ENCODE assay signal across 27 cellular contexts in the genomic region with DNA sequence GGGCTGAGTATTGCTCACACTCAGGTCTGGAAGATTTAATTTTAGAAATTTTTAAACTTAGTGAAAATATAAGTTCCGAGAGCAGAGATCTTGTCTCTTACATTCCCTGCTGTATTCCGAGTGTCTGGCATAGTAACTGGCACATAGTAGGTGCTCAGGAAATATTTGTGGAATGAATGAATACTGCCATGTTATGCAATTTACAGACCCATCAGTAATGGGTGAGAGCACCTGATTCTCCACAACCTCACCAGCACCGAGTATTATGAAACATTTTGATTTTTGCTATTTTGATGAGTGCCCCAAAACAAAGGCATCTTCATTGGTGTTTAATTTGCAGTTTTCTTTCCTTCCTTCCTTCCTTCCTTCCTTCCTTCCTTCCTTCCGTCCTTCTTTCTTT. TPM values are rescaled to one million over a fixed set of nuclear protein-coding genes. Genes with fewer than 3 reads are reported as not detected.
"Had no signal": no experiment of that assay in that cellular context is flagged by ENCODE, and none has a peak within 500 bp of the region (broad histone marks: within the 10 kb centered on the region; RNA-seq: fewer than 3 reads in every experiment).

No MANE protein-coding gene starts in this region.

- H3K27me3 ChIP-seq: esophagus squamous epithelium, heart right ventricle, left lung, neural progenitor cell, right atrium auricular region, sigmoid colon, transverse colon, vagina had no signal

- H3K9me3 ChIP-seq: esophagus squamous epithelium, heart right ventricle, left lung, mucosa of descending colon, prostate gland, right atrium auricular region, sigmoid colon, transverse colon, vagina had no signal

- H3K36me3 Mint-ChIP-seq: neural progenitor cell had no signal

- H3K27me3 Mint-ChIP-seq: dendritic cell treated with granulocyte-macrophage colony-stimulating factor and Interleukin-4, amounts not matched to agents 40 ng/mL and 50 ng/mL, for 4 days; naive B cell; natural killer cell treated with Interleukin-12 subunit alpha and Interleukin-12 subunit beta and Interleukin-15 and Interleukin-18, amount 100 ng/mL, for 72 hours; stimulated activated memory B cell treated with anti-CD40 and anti-IgM and Interleukin-4, amounts not matched to agents 10 μg/mL and 1 μg/mL and 100 μg/mL, for 72 hours had no signal

- DNase-seq: effector CD8-positive, alpha-beta T cell; erythroblast; esophagus squamous epithelium; foreskin melanocyte; glutamatergic neuron; heart right ventricle; hippocampal formation; left cardiac atrium; left lung; mesenchymal stem cell; mucosa of descending colon; naive B cell; sigmoid colon; stimulated activated CD4-positive, alpha-beta T cell treated with anti-CD3 and anti-CD28 coated beads, Interleukin-2, amount 100 ng/mL, for 24 hours; stimulated activated CD4-positive, alpha-beta T cell treated with anti-CD3 and anti-CD28 coated beads, Interleukin-4, amount 100 ng/mL, for 24 hours; stimulated activated naive CD8-positive, alpha-beta T cell treated with anti-CD3 and anti-CD28 coated beads, Interleukin-15, Interleukin-2, amounts not matched to agents 100 U/mL and 50 U/mL, for 24 hours; substantia nigra; transverse colon had no signal

- H3K4me3 Mint-ChIP-seq: dendritic cell treated with granulocyte-macrophage colony-stimulating factor and Interleukin-4, amounts not matched to agents 40 ng/mL and 50 ng/mL, for 4 days; mesothelial cell of epicardium; natural killer cell treated with Interleukin-12 subunit alpha and Interleukin-12 subunit beta and Interleukin-15 and Interleukin-18, amount 100 ng/mL, for 72 hours; neural progenitor cell; stimulated activated memory B cell treated with anti-CD40 and anti-IgM and Interleukin-4, amounts not matched to agents 10 μg/mL and 1 μg/mL and 100 μg/mL, for 72 hours had no signal

- H3K4me2 ChIP-seq: neural progenitor cell had no signal

- H3K27ac Mint-ChIP-seq: dendritic cell treated with granulocyte-macrophage colony-stimulating factor and Interleukin-4, amounts not matched to agents 40 ng/mL and 50 ng/mL, for 4 days; mesothelial cell of epicardium; natural killer cell treated with Interleukin-12 subunit alpha and Interleukin-12 subunit beta and Interleukin-15 and Interleukin-18, amount 100 ng/mL, for 72 hours; neural progenitor cell; stimulated activated memory B cell treated with anti-CD40 and anti-IgM and Interleukin-4, amounts not matched to agents 10 μg/mL and 1 μg/mL and 100 μg/mL, for 72 hours had no signal

- H3K27ac ChIP-seq: esophagus squamous epithelium, heart right ventricle, left lung, neural progenitor cell, prostate gland, right atrium auricular region, sigmoid colon, transverse colon, vagina had no signal

- H3K9me3 Mint-ChIP-seq: dendritic cell treated with granulocyte-macrophage colony-stimulating factor and Interleukin-4, amounts not matched to agents 40 ng/mL and 50 ng/mL, for 4 days; mesothelial cell of epicardium; naive B cell; natural killer cell treated with Interleukin-12 subunit alpha and Interleukin-12 subunit beta and Interleukin-15 and Interleukin-18, amount 100 ng/mL, for 72 hours; neural progenitor cell; stimulated activated memory B cell treated with anti-CD40 and anti-IgM and Interleukin-4, amounts not matched to agents 10 μg/mL and 1 μg/mL and 100 μg/mL, for 72 hours had no signal

- H3K4me3 ChIP-seq: esophagus squamous epithelium, heart right ventricle, left lung, mucosa of descending colon, neural progenitor cell, prostate gland, right atrium auricular region, sigmoid colon, transverse colon, vagina had no signal

- H3K4me1 ChIP-seq: esophagus squamous epithelium, heart right ventricle, left lung, neural progenitor cell, prostate gland, right atrium auricular region, sigmoid colon, transverse colon, vagina had no signal

- ATAC-seq: heart right ventricle; left cardiac atrium; left lung; mucosa of descending colon; natural killer cell treated with Interleukin-12 subunit alpha and Interleukin-12 subunit beta and Interleukin-15 and Interleukin-18, amount 100 ng/mL, for 72 hours; stimulated activated memory B cell treated with anti-CD40 and anti-IgM and Interleukin-4, amounts not matched to agents 10 μg/mL and 1 μg/mL and 100 μg/mL, for 72 hours; stimulated activated naive CD8-positive, alpha-beta T cell treated with anti-CD3 and anti-CD28 coated beads, Interleukin-15, Interleukin-2, amounts not matched to agents 100 U/mL and 50 U/mL, for 24 hours had no signal

- H2AFZ ChIP-seq: neural progenitor cell had no signal

- H3K36me3 ChIP-seq: neural progenitor cell, prostate gland, right atrium auricular region, vagina had no signal

- H3K4me1 Mint-ChIP-seq: mesothelial cell of epicardium, neural progenitor cell had no signal

RNA-seq across cellular contexts. Expression of a gene that starts 53.2 kb away (rescaled TPM):
- total RNA-seq: skeletal muscle tissue had no signal
